In the genomic region with DNA sequence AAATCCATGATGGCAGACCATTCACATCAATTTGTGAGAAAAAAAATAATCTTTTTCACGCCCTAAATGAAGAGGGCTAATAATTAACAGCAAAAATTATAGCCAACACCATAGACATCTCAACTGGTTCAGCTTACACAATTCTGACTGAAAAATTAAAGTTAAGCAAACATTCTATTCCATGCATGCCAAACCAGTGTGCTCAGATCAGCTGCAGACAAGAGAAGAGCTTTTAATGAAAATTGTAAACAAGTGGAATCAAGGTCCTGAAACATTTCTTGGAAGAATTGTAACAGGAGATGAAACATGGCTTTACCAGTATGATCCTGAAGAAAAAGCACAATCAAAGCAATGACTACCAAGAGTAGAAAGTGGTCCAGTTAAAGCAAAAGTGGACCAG, we compare ENCODE assay signal across 6 cellular contexts.
"Had no signal": no experiment of that assay in that cellular context is flagged by ENCODE, and none has a peak within 500 bp of the region (broad histone marks: within the 10 kb centered on the region; RNA-seq: fewer than 3 reads in every experiment).

No MANE protein-coding gene starts in this region.

- ATAC-seq: GM23338 had no signal

- DNase-seq: H9, HCEC 1CT had no signal

- H3K4me3 ChIP-seq: GM23338 had no signal

- H2AFZ ChIP-seq: GM23338 had no signal

- FAIRE-seq: H1, H54, HTR-8/SVneo had no signal

- H3K4me2 ChIP-seq: GM23338 had no signal
